Comparison of ENCODE assay signal across 13 cellular contexts in the genomic region with DNA sequence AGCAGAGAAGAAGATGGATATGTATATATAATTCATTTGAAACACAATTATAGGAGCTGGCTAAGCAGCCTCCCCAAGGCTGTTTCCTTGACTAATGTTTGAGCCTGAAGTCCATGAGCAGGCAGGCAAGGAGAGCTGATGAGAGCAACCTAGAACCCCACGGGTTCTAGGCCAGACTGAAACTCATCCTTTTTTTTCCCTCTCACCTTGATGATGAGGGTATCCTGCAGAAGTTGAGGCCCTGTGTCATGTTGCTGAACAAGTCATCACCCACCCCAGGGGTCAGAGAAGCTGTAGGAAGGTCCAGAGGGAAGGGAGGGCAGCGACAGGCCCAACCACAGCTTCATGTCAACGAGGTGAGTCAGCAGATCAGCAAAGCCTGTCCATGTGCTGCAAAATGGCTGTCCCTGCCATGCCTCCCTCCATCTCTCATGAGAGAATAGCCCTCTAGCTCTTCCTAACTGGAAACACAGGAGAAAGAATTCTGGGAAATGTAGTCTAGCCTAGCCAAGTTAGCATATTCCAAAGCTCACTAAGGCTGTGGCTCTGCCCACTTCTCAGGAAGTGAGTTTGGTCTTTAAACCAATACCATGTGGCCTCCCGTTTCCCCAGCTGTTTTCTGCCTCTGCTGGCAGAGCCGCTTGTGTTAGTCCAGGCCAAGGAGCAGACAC.
DNase-seq lines count a peak whose midpoint lies in the region; ATAC-seq, FAIRE-seq and TF ChIP-seq lines count a peak whose summit lies in the region.
"Had no signal": no experiment of that assay in that cellular context is flagged by ENCODE, and none has a peak within 500 bp of the region (broad histone marks: within the 10 kb centered on the region; RNA-seq: fewer than 3 reads in every experiment).

No MANE protein-coding gene starts in this region.

- H3K9ac ChIP-seq in keratinocyte (ENCODE audit: control insufficient read depth, extremely low read depth, insufficient read depth, low read length) = no peak overlapping the region

- H4K20me1 ChIP-seq in keratinocyte (ENCODE audit: control insufficient read depth, extremely low read depth, insufficient read depth, low read length) = no peaks in the 10 kb centered on the region

- no peak overlapping the region for H3K4me2 ChIP-seq in keratinocyte (ENCODE audit: control insufficient read depth, extremely low read depth, insufficient read depth, low read depth, low read length)

- peak overlapping the region; percentile 67 for H2AFZ ChIP-seq in keratinocyte (ENCODE audit: control insufficient read depth, low read length)

- DNase-seq in BE2C (peak; percentile 19), HFF-Myc (ENCODE audit: extremely low read depth, low read depth) (peak; percentile 79), amniotic epithelial cell (ENCODE audit: low read depth) (peak; percentile 9), keratinocyte (ENCODE audit: low read depth, low spot score) (no peak), cerebellar nuclear complex (lab: John Stamatoyannopoulos, UW) (no peak), NCI-H748 treated with DMSO at 0.1 percent for 48 hours (lab: John Stamatoyannopoulos, UW) (no peak), NCI-H1694 treated with DMSO at 0.1 percent for 48 hours (lab: John Stamatoyannopoulos, UW) (no peak)
- DNase-seq: C1 segment of cervical spinal cord, hypothalamus, SHP77 had no signal

- H3K79me2 ChIP-seq in keratinocyte (ENCODE audit: control insufficient read depth, insufficient read depth, low read length) = no peaks in the 10 kb centered on the region

- H3K4me3 ChIP-seq in BE2C (ENCODE audit: low read depth, low read length) (no peak overlapping the region), HFF-Myc (replicated peaks; ENCODE audit: low read depth, low read length) (no peak overlapping the region), keratinocyte (ENCODE audit: control insufficient read depth in 2 of 3, extremely low read depth in 1 of 3, insufficient read depth in 2 of 3, low read depth in 1 of 3, low read length in 3 of 3) (no peak overlapping the region)
- H3K4me3 ChIP-seq: GM12878, skin epidermis had no signal

- TF ChIP-seq CTCF in BE2C (IDR thresholded peaks at IDR 0.05; ENCODE audit: low read depth, low read length) (no peak), HFF-Myc (IDR thresholded peaks at IDR 0.05; ENCODE audit: low read depth, low read length, missing control alignments) (no peak), keratinocyte (optimal IDR thresholded peaks at IDR 0.05 in 1 of 3, IDR thresholded peaks at IDR 0.05 in 1 of 3, conservative IDR thresholded peaks at IDR 0.05 in 1 of 3; ENCODE audit: extremely low read depth in 1 of 3, insufficient read depth in 2 of 3, low read length in 3 of 3) (no peak)

- FAIRE-seq in keratinocyte (lab: Jason Lieb, UNC) = no peak
- FAIRE-seq: GM12878 had no signal

- no peak overlapping the region for H3K27ac ChIP-seq in keratinocyte (ENCODE audit: control insufficient read depth, insufficient read depth, low read length)

- H3K4me1 ChIP-seq in BE2C = no peaks in the 10 kb centered on the region
- H3K4me1 ChIP-seq in keratinocyte (ENCODE audit: control insufficient read depth, extremely low read depth, insufficient read depth, low read length) = no peaks in the 10 kb centered on the region

- dilution Hi-C loops in keratinocyte (cut with MboI; ENCODE audit: extremely low pct_ligation_motif_present, low sequenced_read_pairs) = no loop called here

- no peak for ATAC-seq in HG03045 (IDR thresholded peaks at IDR 0.05; ENCODE audit: unreplicated experiment)
- ATAC-seq: GM12878 had no signal

- H3K27me3 ChIP-seq in BE2C = no peaks in the 10 kb centered on the region
- H3K27me3 ChIP-seq in keratinocyte (ENCODE audit: control insufficient read depth, extremely low read depth, insufficient read depth, low read length) = no peaks in the 10 kb centered on the region

- no peaks in the 10 kb centered on the region for H3K9me1 ChIP-seq in keratinocyte (ENCODE audit: control insufficient read depth, extremely low read depth, insufficient read depth, low read length)

- H3K9me3 ChIP-seq in BE2C = no peaks in the 10 kb centered on the region
- no peaks in the 10 kb centered on the region for H3K9me3 ChIP-seq in keratinocyte (ENCODE audit: control insufficient read depth, low read depth, low read length)

- H3K36me3 ChIP-seq in BE2C = no peaks in the 10 kb centered on the region
- H3K36me3 ChIP-seq in keratinocyte (ENCODE audit: control insufficient read depth in 2 of 2, extremely low read depth in 1 of 2, insufficient read depth in 2 of 2, low read length in 2 of 2) = no peaks in the 10 kb centered on the region

Comparison
In these comparisons a context has a peak if more than half of its experiments do, and no peak if none do; other contexts are left out.
1. DNase-seq: peak in BE2C (single experiment), HFF-Myc (single experiment) and amniotic epithelial cell (single experiment); none in keratinocyte (single experiment), cerebellar nuclear complex (0 of 2), NCI-H748 treated with DMSO at 0.1 percent for 48 hours (single experiment) and NCI-H1694 treated with DMSO at 0.1 percent for 48 hours (single experiment).